In the genomic region with DNA sequence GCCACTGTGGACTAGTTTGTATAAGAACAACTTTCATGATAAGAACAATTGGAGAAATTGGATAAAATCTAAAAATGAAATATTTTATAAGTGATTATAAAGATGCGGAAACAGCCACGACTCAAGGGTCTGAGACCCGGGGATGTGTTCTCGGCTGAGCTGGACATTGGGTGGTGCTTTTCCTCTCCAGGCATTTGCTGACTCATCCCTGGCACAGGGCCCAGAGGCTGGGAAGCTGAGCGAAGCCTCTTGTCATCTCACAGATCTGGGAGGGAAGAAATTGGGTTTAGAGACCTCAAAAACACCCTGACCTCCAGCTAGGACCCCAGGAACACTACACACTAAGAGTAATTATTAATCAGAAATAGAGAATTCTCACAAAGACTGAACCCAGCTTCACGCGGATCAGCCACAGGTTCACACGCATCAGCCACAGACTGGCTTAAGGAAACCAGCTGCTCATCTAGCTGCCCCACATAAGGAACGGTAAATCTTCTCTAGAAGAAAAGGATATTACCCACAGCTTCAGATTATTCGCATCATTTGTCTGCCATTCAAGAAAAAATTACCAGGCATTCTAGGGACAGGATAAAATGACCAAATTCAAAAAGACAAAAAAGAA, we compare ENCODE assay signal across 11 cellular contexts. TPM values are rescaled to one million over a fixed set of nuclear protein-coding genes. Genes with fewer than 3 reads are reported as not detected.
DNase-seq lines count a peak whose midpoint lies in the region; ATAC-seq and TF ChIP-seq lines count a peak whose summit lies in the region.
"Had no signal": no experiment of that assay in that cellular context is flagged by ENCODE, and none has a peak within 500 bp of the region (broad histone marks: within the 10 kb centered on the region; RNA-seq: fewer than 3 reads in every experiment).

No MANE protein-coding gene starts in this region.

- H3K36me3 ChIP-seq in sigmoid colon (no peaks in the 10 kb centered on the region), prostate gland (no peaks in the 10 kb centered on the region), Caco-2 (ENCODE audit: control insufficient read depth, insufficient read depth, low read length) (no peaks in the 10 kb centered on the region)
- H3K36me3 ChIP-seq: esophagus muscularis mucosa, thoracic aorta had no signal

- DNase-seq in GM12865 (ENCODE audit: low read depth) (peak; percentile 33), RWPE1 (ENCODE audit: low spot score) (peak; percentile 94), fibroblast of the aortic adventitia (ENCODE audit: low read depth) (peak; percentile 62), sigmoid colon (peak; percentile 79), NOMO-1 treated with DMSO at 0.1 percent for 48 hours (lab: John Stamatoyannopoulos, UW; ENCODE audit: unreplicated experiment) (no peak), prostate gland (ENCODE audit: low spot score) (no peak), Caco-2 (no peak)
- DNase-seq: activated T-cell treated with anti-CD3 and anti-CD28 coated beads, Interleukin-2, amount 50 U/mL, for 4 hours had no signal

- TF ChIP-seq POLR2A in sigmoid colon (IDR thresholded peaks at IDR 0.05): no peak
- TF ChIP-seq POLR2A in prostate gland (IDR thresholded peaks at IDR 0.05): no peak

- H3K27me3 ChIP-seq in sigmoid colon: peaks cover 0 to 47% (median 3%) of the 10 kb centered on the region in 3 donors
- no peaks in the 10 kb centered on the region for H3K27me3 ChIP-seq in prostate gland (replicated peaks; ENCODE audit: insufficient read depth)
- no peaks in the 10 kb centered on the region for H3K27me3 ChIP-seq in Caco-2 (replicated peaks; ENCODE audit: control insufficient read depth, insufficient read depth, low read length)

- no peaks in the 10 kb centered on the region for H3K9me3 Mint-ChIP-seq in Caco-2 (ENCODE audit: unreplicated experiment)

- ATAC-seq in GM21723 (IDR thresholded peaks at IDR 0.05; ENCODE audit: unreplicated experiment): no peak
- ATAC-seq: activated T-cell treated with anti-CD3 and anti-CD28 coated beads, Interleukin-2, amount 50 U/mL, for 4 hours had no signal

- TF ChIP-seq CTCF in GM12865 (IDR thresholded peaks at IDR 0.05; ENCODE audit: insufficient read depth, low read depth, low read length, missing control alignments): no peak
- TF ChIP-seq CTCF in RWPE1 (conservative IDR thresholded peaks at IDR 0.05; ENCODE audit: low read depth): no peak
- no peak for TF ChIP-seq CTCF in fibroblast of the aortic adventitia (IDR thresholded peaks at IDR 0.05; ENCODE audit: insufficient read depth, low read length)
- TF ChIP-seq CTCF in sigmoid colon (IDR thresholded peaks at IDR 0.05): no peak
- no peak for TF ChIP-seq CTCF in prostate gland (IDR thresholded peaks at IDR 0.05)
- TF ChIP-seq CTCF in Caco-2 (IDR thresholded peaks at IDR 0.05; ENCODE audit: insufficient read depth in 1 of 2, low read depth in 1 of 2, low read length in 1 of 2, severe bottlenecking in 1 of 2, unreplicated experiment in 1 of 2): no peak

- no peaks in the 10 kb centered on the region for H3K4me1 Mint-ChIP-seq in Caco-2 (ENCODE audit: low read depth, unreplicated experiment)

- no peak overlapping the region for H3K27ac ChIP-seq in RWPE1
- no peak overlapping the region for H3K27ac ChIP-seq in sigmoid colon
- no peak overlapping the region for H3K27ac ChIP-seq in prostate gland
- H3K27ac ChIP-seq: esophagus muscularis mucosa, thoracic aorta had no signal

- H3K4me3 Mint-ChIP-seq in Caco-2 (ENCODE audit: unreplicated experiment): no peak overlapping the region
- H3K4me3 Mint-ChIP-seq: activated T-cell treated with anti-CD3 and anti-CD28 coated beads, Interleukin-2, amount 50 U/mL, for 4 hours had no signal

- H3K4me1 ChIP-seq in sigmoid colon (no peaks in the 10 kb centered on the region), prostate gland (replicated peaks) (no peaks in the 10 kb centered on the region), Caco-2 (no peaks in the 10 kb centered on the region)
- H3K4me1 ChIP-seq: esophagus muscularis mucosa had no signal

- BruUV-seq in Caco-2 (replicated peaks; lab: Mats Ljungman, UMichigan): no TSS peak

- H3K4me3 ChIP-seq in GM12865 (ENCODE audit: low read depth, low read length): no peak overlapping the region
- H3K4me3 ChIP-seq in fibroblast of the aortic adventitia (ENCODE audit: low read depth, low read length): no peak overlapping the region
- H3K4me3 ChIP-seq in sigmoid colon: no peak overlapping the region
- no peak overlapping the region for H3K4me3 ChIP-seq in prostate gland
- H3K4me3 ChIP-seq in Caco-2 (ENCODE audit: low read depth, low read length): no peak overlapping the region
- H3K4me3 ChIP-seq: esophagus muscularis mucosa, thoracic aorta had no signal

- H3K27ac Mint-ChIP-seq in Caco-2 (ENCODE audit: unreplicated experiment): no peak overlapping the region

- H3K27me3 Mint-ChIP-seq in Caco-2 (ENCODE audit: insufficient read depth, unreplicated experiment): peaks cover 23% of the 10 kb centered on the region

- TF ChIP-seq EP300 in sigmoid colon (IDR thresholded peaks at IDR 0.05): no peak

- intact Hi-C loops in sigmoid colon (cut with DNase I): no loop called here
- intact Hi-C loops in prostate gland (cut with DNase I): no loop called here
- intact Hi-C loops in Caco-2 (cut with micrococcal nuclease; ENCODE audit: unreplicated experiment): no loop called here

- WGBS in sigmoid colon, 2 donors: 75% methylated on average over 10 of the region's 10 CpGs
- WGBS in prostate gland: 66% methylated on average over 10 of the region's 10 CpGs

- POLR2A ChIA-PET in RWPE1 (lab: Yijun Ruan, JAX; ENCODE audit: low non-redundant PET) (no interaction called here), Caco-2 (lab: Charles Lee) (no interaction called here)

- H3K9me3 ChIP-seq in sigmoid colon: no peaks in the 10 kb centered on the region
- H3K9me3 ChIP-seq in prostate gland: no peaks in the 10 kb centered on the region
- H3K9me3 ChIP-seq in Caco-2: no peaks in the 10 kb centered on the region
- H3K9me3 ChIP-seq: thoracic aorta had no signal

- CTCF ChIA-PET in RWPE1 (lab: Yijun Ruan, JAX): interaction anchor here (0.6 kb wide), 1 partner anchor 15 kb away, joined by 4 read pairs; no protein-coding TSS in a partner anchor
- CTCF ChIA-PET in Caco-2 (lab: Charles Lee): interaction anchor here (0.6 kb wide), 1 partner anchor 94 kb away, joined by 3 read pairs; no protein-coding TSS in a partner anchor

- H3K36me3 Mint-ChIP-seq in Caco-2 (ENCODE audit: insufficient read depth, unreplicated experiment): no peaks in the 10 kb centered on the region

RNA-seq across cellular contexts. Expression of gene OR2V1, which starts 2.8 kb away (rescaled TPM):
- total RNA-seq in fibroblast of the aortic adventitia (ENCODE audit: low replicate concordance): not detected in 2 replicates
- not detected for total RNA-seq in sigmoid colon
- not detected for polyA plus RNA-seq in sigmoid colon
- total RNA-seq in prostate gland: not detected
- total RNA-seq in Caco-2 (2022): not detected in 2 replicates
- total RNA-seq: activated T-cell treated with anti-CD3 and anti-CD28 coated beads, Interleukin-2, amount 50 U/mL, for 4 hours; esophagus muscularis mucosa; thoracic aorta had no signal

RNA-seq across cellular contexts. Expression of gene OR2V2, which starts 13.7 kb away (rescaled TPM):
- total RNA-seq in fibroblast of the aortic adventitia (ENCODE audit: low replicate concordance) (not detected in 2 replicates), sigmoid colon (not detected), prostate gland (not detected), Caco-2 (2022) (not detected in 2 replicates)
- polyA plus RNA-seq in sigmoid colon: not detected
- total RNA-seq: activated T-cell treated with anti-CD3 and anti-CD28 coated beads, Interleukin-2, amount 50 U/mL, for 4 hours; esophagus muscularis mucosa; thoracic aorta had no signal

Comparison
In these comparisons a context has a peak if more than half of its experiments do, and no peak if none do; other contexts are left out.
1. DNase-seq: peak in GM12865 (single experiment), RWPE1 (single experiment), fibroblast of the aortic adventitia (single experiment) and sigmoid colon (single experiment); none in NOMO-1 treated with DMSO at 0.1 percent for 48 hours (single experiment), prostate gland (single experiment) and Caco-2 (0 of 2).